In the genomic region with DNA sequence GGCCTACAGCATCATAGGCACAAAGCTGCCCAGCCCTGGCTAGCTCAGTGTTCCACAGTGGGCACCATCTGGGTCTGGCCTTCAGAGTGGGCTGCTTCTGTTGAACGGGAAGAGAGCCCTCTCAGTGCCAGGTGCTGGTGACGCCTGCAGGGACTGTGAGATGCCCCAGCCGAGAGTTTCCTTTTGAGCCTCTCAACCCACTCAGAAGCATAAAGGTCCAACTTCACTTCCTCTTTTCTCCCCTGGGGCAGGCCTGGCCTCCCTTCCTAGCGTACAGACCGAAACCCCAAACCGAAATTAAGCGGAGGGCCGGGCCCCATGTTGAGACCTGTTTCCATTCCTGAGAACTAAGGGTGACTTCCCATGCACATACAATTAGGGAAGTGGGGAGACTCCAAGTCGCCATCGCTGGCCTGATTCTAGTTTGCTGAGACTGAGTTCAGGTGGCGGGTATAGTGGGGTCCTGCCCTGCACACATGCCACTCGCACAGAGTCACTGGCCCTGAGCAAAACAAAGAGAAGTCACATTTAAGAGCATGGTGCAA, we compare ENCODE assay signal across 9 cellular contexts. TPM values are rescaled to one million over a fixed set of nuclear protein-coding genes. Genes with fewer than 3 reads are reported as not detected.
DNase-seq lines count a peak whose midpoint lies in the region; ATAC-seq and TF ChIP-seq lines count a peak whose summit lies in the region.
"Had no signal": no experiment of that assay in that cellular context is flagged by ENCODE, and none has a peak within 500 bp of the region (broad histone marks: within the 10 kb centered on the region; RNA-seq: fewer than 3 reads in every experiment).

No MANE protein-coding gene starts in this region.

- WGBS in GM23248 (ENCODE audit: low coverage in 1 of 2, low lambda C conversion rate in 2 of 2, missing lambda C conversion rate in 2 of 2), 2 experiments: 95 to 98% methylated on average over 12 of the region's 12 CpGs

- H3K79me2 ChIP-seq in GM23248 (ENCODE audit: insufficient read depth): peaks cover 39% of the 10 kb centered on the region

- no peaks in the 10 kb centered on the region for H4K20me1 ChIP-seq in GM23248 (ENCODE audit: insufficient read depth)

- H3K27me3 Mint-ChIP-seq in activated naive CD8-positive, alpha-beta T cell: no peaks in the 10 kb centered on the region

- H3K4me1 ChIP-seq in GM23248 (ENCODE audit: insufficient read depth): no peaks in the 10 kb centered on the region

- no peaks in the 10 kb centered on the region for H3K27me3 ChIP-seq in GM23248 (replicated peaks; ENCODE audit: insufficient read depth)
- H3K27me3 ChIP-seq: body of pancreas had no signal

- H3K36me3 ChIP-seq in GM23248 (ENCODE audit: low read depth): peaks cover 13% of the 10 kb centered on the region; the same call in 1 of the 2 replicates

- in situ Hi-C loops in GM23248 (cut with MboI): no loop called here

- DNase-seq in GM12864 (ENCODE audit: low read depth) (peak; percentile 97), GM23248 (no peak), DMS153 (lab: John Stamatoyannopoulos, UW) (no peak)
- DNase-seq in stimulated activated CD4-positive, alpha-beta T cell treated with anti-CD3 and anti-CD28 coated beads, Interleukin-4, amount 100 ng/mL, for 1 hour: peak; percentile 26
- no peak for DNase-seq in effector CD4-positive, alpha-beta T cell

- H3K36me3 Mint-ChIP-seq in activated naive CD8-positive, alpha-beta T cell: no peaks in the 10 kb centered on the region

- no peaks in the 10 kb centered on the region for H3F3A ChIP-seq in GM23248 (ENCODE audit: insufficient read depth)

- no peak for TF ChIP-seq CTCF in GM12864 (IDR thresholded peaks at IDR 0.05; ENCODE audit: low read depth, low read length, missing control alignments)

- H3K9me2 ChIP-seq in GM23248 (ENCODE audit: insufficient read depth): no peaks in the 10 kb centered on the region

- peak overlapping the region; percentile 18 for H3K4me3 Mint-ChIP-seq in activated naive CD8-positive, alpha-beta T cell

- no peaks in the 10 kb centered on the region for H3K9me3 ChIP-seq in GM23248 (ENCODE audit: low read depth)
- H3K9me3 ChIP-seq: body of pancreas had no signal

- H3K4me2 ChIP-seq in GM23248 (ENCODE audit: unreplicated experiment): no peak overlapping the region

- H3K4me1 Mint-ChIP-seq in activated naive CD8-positive, alpha-beta T cell (ENCODE audit: low read depth): peaks cover 45% of the 10 kb centered on the region

- no peak overlapping the region for H3K9ac ChIP-seq in GM23248

- H2AFZ ChIP-seq in GM23248: no peak overlapping the region

- no peak overlapping the region for H3K27ac ChIP-seq in GM23248

- H3K9me3 Mint-ChIP-seq in activated naive CD8-positive, alpha-beta T cell (ENCODE audit: low read depth): no peaks in the 10 kb centered on the region

- H3K4me3 ChIP-seq in GM12864 (ENCODE audit: low read depth, low read length) (peak overlapping the region; percentile 23), GM23248 (no peak overlapping the region)
- H3K4me3 ChIP-seq: body of pancreas had no signal

- peak; percentile 46 for ATAC-seq in GM21367 (IDR thresholded peaks at IDR 0.05; ENCODE audit: unreplicated experiment)
- peak; percentile 69 for ATAC-seq in HG03565 (IDR thresholded peaks at IDR 0.05; ENCODE audit: unreplicated experiment)
- ATAC-seq: body of pancreas had no signal

- peak overlapping the region; percentile 72 for H3K27ac Mint-ChIP-seq in activated naive CD8-positive, alpha-beta T cell

RNA-seq across cellular contexts. Expression of a gene that starts 6.9 kb away (rescaled TPM):
- total RNA-seq in GM23248 (2014; rRNA removed; shearing (Covaris generic)): 29.5 and 42.6 TPM in 2 replicates
- polyA plus RNA-seq in GM23248 (2016; fragmentation: Nextera tagmentation; extraction: Ambion mirVana): 106 and 112 TPM in 2 replicates

RNA-seq across cellular contexts. Expression of a gene that starts 24.9 kb away (rescaled TPM):
- total RNA-seq in GM23248 (2014; rRNA removed; shearing (Covaris generic)): not detected in 2 replicates
- 0.13 TPM in 1 of 2 replicates, not detected in the other for polyA plus RNA-seq in GM23248 (2016; fragmentation: Nextera tagmentation; extraction: Ambion mirVana)

RNA-seq across cellular contexts. Expression of a gene that starts 42.3 kb away (rescaled TPM):
- 1,413 and 1,469 TPM in 2 replicates for total RNA-seq in GM23248 (2014; rRNA removed; shearing (Covaris generic))
- polyA plus RNA-seq in GM23248 (2016; fragmentation: Nextera tagmentation; extraction: Ambion mirVana): 1,408 and 1,423 TPM in 2 replicates

RNA-seq across cellular contexts. Expression of a gene that starts 54.8 kb away (rescaled TPM):
- total RNA-seq in GM23248 (2014; rRNA removed; shearing (Covaris generic)): not detected in 2 replicates
- not detected in 2 replicates for polyA plus RNA-seq in GM23248 (2016; fragmentation: Nextera tagmentation; extraction: Ambion mirVana)
- total RNA-seq: body of pancreas had no signal

Comparison
In these comparisons a context has a peak if more than half of its experiments do, and no peak if none do; other contexts are left out.
1. DNase-seq: peak in GM12864 (single experiment) and stimulated activated CD4-positive, alpha-beta T cell treated with anti-CD3 and anti-CD28 coated beads, Interleukin-4, amount 100 ng/mL, for 1 hour (single experiment); none in effector CD4-positive, alpha-beta T cell (single experiment), GM23248 (single experiment) and DMS153 (single experiment).